In genomic region chr1:153539395-153540093, GRCh38 we compare ENCODE assay signal across 14 cellular contexts. TPM values are rescaled to one million over a fixed set of nuclear protein-coding genes. Genes with fewer than 3 reads are reported as not detected.
DNase-seq lines count a peak whose midpoint lies in the region; ATAC-seq, FAIRE-seq and TF ChIP-seq lines count a peak whose summit lies in the region.
"Had no signal": no experiment of that assay in that cellular context is flagged by ENCODE, and none has a peak within 500 bp of the region (broad histone marks: within the 10 kb centered on the region; RNA-seq: fewer than 3 reads in every experiment).

No MANE protein-coding gene starts in this region.

- H3K27ac ChIP-seq in RWPE1 (peak overlapping the region; percentile 96), H1 (ENCODE audit: low read depth, low read length) (no peak overlapping the region), osteoblast (ENCODE audit: low read depth, low read length) (no peak overlapping the region)
- H3K27ac ChIP-seq: left ventricle myocardium inferior had no signal

- no peak overlapping the region for H3K4me3 ChIP-seq in H1 (ENCODE audit: extremely low read depth in 1 of 4, insufficient read depth in 2 of 4, low read depth in 3 of 4, low read length in 4 of 4)
- H3K4me3 ChIP-seq in osteoblast (ENCODE audit: insufficient read depth, low read length) = no peak overlapping the region
- H3K4me3 ChIP-seq: heart right ventricle, left ventricle myocardium inferior, thoracic aorta had no signal

- no peak overlapping the region for H2BK120ac ChIP-seq in H1 (replicated peaks; ENCODE audit: low read depth, low read length)

- H3K9me3 Mint-ChIP-seq in activated CD4-positive, alpha-beta T cell treated with anti-CD3 and anti-CD28 coated beads for 36 hours (ENCODE audit: low read depth) = no peaks in the 10 kb centered on the region
- H3K9me3 Mint-ChIP-seq in stimulated activated memory B cell treated with anti-CD40 and anti-IgM and Interleukin-4, amounts not matched to agents 10 μg/mL and 1 μg/mL and 100 μg/mL, for 72 hours = no peaks in the 10 kb centered on the region

- H3K36me3 Mint-ChIP-seq in activated CD4-positive, alpha-beta T cell treated with anti-CD3 and anti-CD28 coated beads for 36 hours (ENCODE audit: low read depth) = peaks cover 27% of the 10 kb centered on the region
- no peaks in the 10 kb centered on the region for H3K36me3 Mint-ChIP-seq in stimulated activated memory B cell treated with anti-CD40 and anti-IgM and Interleukin-4, amounts not matched to agents 10 μg/mL and 1 μg/mL and 100 μg/mL, for 72 hours

- H3K79me1 ChIP-seq in H1 (ENCODE audit: low read depth, low read length) = no peaks in the 10 kb centered on the region

- no peak overlapping the region for H4K5ac ChIP-seq in H1 (ENCODE audit: insufficient read length, low read depth, low read length)

- ATAC-seq in activated CD4-positive, alpha-beta T cell treated with anti-CD3 and anti-CD28 coated beads for 36 hours = no peak
- ATAC-seq in stimulated activated memory B cell treated with anti-CD40 and anti-IgM and Interleukin-4, amounts not matched to agents 10 μg/mL and 1 μg/mL and 100 μg/mL, for 72 hours = no peak
- no peak for ATAC-seq in HG03196 (IDR thresholded peaks at IDR 0.05; ENCODE audit: unreplicated experiment)
- ATAC-seq: heart right ventricle had no signal

- peak; percentile 47 for DNase-seq in activated CD4-positive, alpha-beta T cell treated with anti-CD3 and anti-CD28 coated beads for 36 hours
- DNase-seq in activated CD4-positive, alpha-beta T cell treated with anti-CD3 and anti-CD28 coated beads, Interleukin-2, amount 50 U/mL, for 4 hours = no peak
- DNase-seq in RWPE1 (ENCODE audit: low spot score) (no peak), H1 (ENCODE audit: low read depth in 1 of 2, low spot score in 2 of 2) (no peak), osteoblast (ENCODE audit: insufficient read length, low spot score, missing footprints) (no peak), GM12891 (ENCODE audit: insufficient read length, low spot score) (no peak)
- DNase-seq: activated CD4-positive, alpha-beta T cell treated with anti-CD3 and anti-CD28 coated beads for 48 hours; heart right ventricle; left ventricle myocardium inferior; NCI-H82 had no signal

- H3K4me1 Mint-ChIP-seq in activated CD4-positive, alpha-beta T cell treated with anti-CD3 and anti-CD28 coated beads for 36 hours = peaks cover 70% of the 10 kb centered on the region
- peaks cover 48% of the 10 kb centered on the region for H3K4me1 Mint-ChIP-seq in stimulated activated memory B cell treated with anti-CD40 and anti-IgM and Interleukin-4, amounts not matched to agents 10 μg/mL and 1 μg/mL and 100 μg/mL, for 72 hours

- no peak overlapping the region for H3K9ac ChIP-seq in H1 (replicated peaks in 1 of 4; ENCODE audit: extremely low read depth in 1 of 4, low read depth in 3 of 4, low read length in 3 of 4)

- H3K27me3 ChIP-seq in H1 (replicated peaks in 1 of 4; ENCODE audit: control insufficient read depth in 3 of 4, extremely low read depth in 1 of 4, insufficient read depth in 3 of 4, low read length in 3 of 4) = peaks cover 0 to 16% (median 6%) of the 10 kb centered on the region in 4 experiments; a peak in 5 of 7 replicates
- no peaks in the 10 kb centered on the region for H3K27me3 ChIP-seq in osteoblast (ENCODE audit: insufficient read depth, low read length)
- H3K27me3 ChIP-seq: heart right ventricle had no signal

- intact Hi-C loops in activated CD4-positive, alpha-beta T cell treated with anti-CD3 and anti-CD28 coated beads for 36 hours (cut with DNase I, micrococcal nuclease) = loop anchor here (10.0 kb wide), 1 partner anchor 425 kb away; the partner anchor contains the start of genes CREB3L4 (in 2 of the 2) and SLC39A1 (in 2 of the 2)

- H3K4me1 ChIP-seq in H1 (replicated peaks in 1 of 4; ENCODE audit: control insufficient read depth in 3 of 4, insufficient read depth in 4 of 4, low read length in 3 of 4) = peaks cover 11 to 28% (median 20%) of the 10 kb centered on the region in 4 experiments
- H3K4me1 ChIP-seq in osteoblast (ENCODE audit: insufficient read depth, low read length) = peaks cover 38% of the 10 kb centered on the region

- peak overlapping the region; percentile 68; the same call in 1 of the 2 replicates for H2BK12ac ChIP-seq in H1 (ENCODE audit: low read depth, low read length)

- peak overlapping the region; percentile 91 for H3K27ac Mint-ChIP-seq in activated CD4-positive, alpha-beta T cell treated with anti-CD3 and anti-CD28 coated beads for 36 hours
- H3K27ac Mint-ChIP-seq in stimulated activated memory B cell treated with anti-CD40 and anti-IgM and Interleukin-4, amounts not matched to agents 10 μg/mL and 1 μg/mL and 100 μg/mL, for 72 hours = peak overlapping the region; percentile 87

- no peak overlapping the region for H2BK5ac ChIP-seq in H1 (ENCODE audit: low read depth, low read length)

- H3K4ac ChIP-seq in H1 (replicated peaks; ENCODE audit: insufficient read length, low read depth, low read length) = no peak overlapping the region

- H4K20me1 ChIP-seq in H1 (replicated peaks in 1 of 2; ENCODE audit: control insufficient read depth in 1 of 2, insufficient read depth in 2 of 2, low read length in 2 of 2) = no peaks in the 10 kb centered on the region
- H4K20me1 ChIP-seq in osteoblast (ENCODE audit: insufficient read depth, low read length) = peaks cover 7% of the 10 kb centered on the region

- H3K4me2 ChIP-seq in H1 (ENCODE audit: insufficient read depth in 1 of 2, low read depth in 2 of 2, low read length in 2 of 2) (no peak overlapping the region), osteoblast (ENCODE audit: insufficient read depth, low read length) (no peak overlapping the region)

- H3K36me3 ChIP-seq in H1 (ENCODE audit: control insufficient read depth in 2 of 4, insufficient read depth in 4 of 4, low read length in 3 of 4) (no peaks in the 10 kb centered on the region), osteoblast (ENCODE audit: insufficient read depth, low read length) (peaks cover 4% of the 10 kb centered on the region)
- H3K36me3 ChIP-seq: left ventricle myocardium inferior, thoracic aorta had no signal

- no peak for TF ChIP-seq RAD21 in H1 (IDR thresholded peaks at IDR 0.05 in 1 of 2, conservative IDR thresholded peaks at IDR 0.05 in 1 of 2; ENCODE audit: low read depth in 2 of 2, low read length in 2 of 2)

- no peak overlapping the region for H3K4me3 Mint-ChIP-seq in activated CD4-positive, alpha-beta T cell treated with anti-CD3 and anti-CD28 coated beads for 36 hours
- H3K4me3 Mint-ChIP-seq in stimulated activated memory B cell treated with anti-CD40 and anti-IgM and Interleukin-4, amounts not matched to agents 10 μg/mL and 1 μg/mL and 100 μg/mL, for 72 hours = no peak overlapping the region

- H2AK5ac ChIP-seq in H1 (ENCODE audit: low read depth, low read length) = peak overlapping the region; percentile 89; the same call in 1 of the 2 replicates

- no peak overlapping the region for H3K14ac ChIP-seq in H1 (ENCODE audit: insufficient read length)

- no peak overlapping the region for H3K18ac ChIP-seq in H1 (ENCODE audit: extremely low read depth, low read length)

- no peak for TF ChIP-seq EP300 in H1 (IDR thresholded peaks at IDR 0.05; ENCODE audit: borderline replicate concordance in 1 of 2, low read depth in 2 of 2, low read length in 2 of 2)

- H3K56ac ChIP-seq in H1 (replicated peaks; ENCODE audit: insufficient read length, low read depth, low read length) = no peak overlapping the region

- H3K23ac ChIP-seq in H1 (ENCODE audit: insufficient read length) = no peak overlapping the region

- H2AFZ ChIP-seq in H1 (ENCODE audit: low read length) (no peak overlapping the region), osteoblast (ENCODE audit: low read length) (no peak overlapping the region)

- no peaks in the 10 kb centered on the region for H3K27me3 Mint-ChIP-seq in activated CD4-positive, alpha-beta T cell treated with anti-CD3 and anti-CD28 coated beads for 36 hours
- no peaks in the 10 kb centered on the region for H3K27me3 Mint-ChIP-seq in stimulated activated memory B cell treated with anti-CD40 and anti-IgM and Interleukin-4, amounts not matched to agents 10 μg/mL and 1 μg/mL and 100 μg/mL, for 72 hours

- no peak for TF ChIP-seq POLR2A in H1 (IDR thresholded peaks at IDR 0.05; ENCODE audit: control extremely low read depth in 1 of 2, low read depth in 2 of 2, low read length in 2 of 2)
- no peak for TF ChIP-seq POLR2A in GM12891 (IDR thresholded peaks at IDR 0.05; ENCODE audit: low read depth, low read length)

- H2BK20ac ChIP-seq in H1 (ENCODE audit: low read length) = peak overlapping the region; percentile 80; the same call in 1 of the 2 replicates

- TF ChIP-seq CTCF in RWPE1 (conservative IDR thresholded peaks at IDR 0.05; ENCODE audit: low read depth) = no peak
- TF ChIP-seq CTCF in H1 (IDR thresholded peaks at IDR 0.05; ENCODE audit: control extremely low read depth in 1 of 3, insufficient read depth in 1 of 3, low read depth in 1 of 3, low read length in 3 of 3) = no peak
- no peak for TF ChIP-seq CTCF in osteoblast (IDR thresholded peaks at IDR 0.05; ENCODE audit: extremely low read depth, low read depth, low read length)

- FAIRE-seq in H1 (lab: Jason Lieb, UNC) (no peak), GM12891 (lab: Jason Lieb, UNC) (no peak)

- H3K79me2 ChIP-seq in H1 (ENCODE audit: control insufficient read depth in 1 of 2, insufficient read depth in 2 of 2, low read length in 2 of 2) (no peaks in the 10 kb centered on the region), osteoblast (ENCODE audit: insufficient read depth, low read length) (peaks cover 12% of the 10 kb centered on the region)

- CTCF ChIA-PET in activated CD4-positive, alpha-beta T cell treated with anti-CD3 and anti-CD28 coated beads for 36 hours (lab: Charles Lee) = interaction anchor here (1.4 to 3.2 kb wide), 5 partner anchors 8 to 95 kb away, joined by 3 to 12 read pairs (median 8); partner anchors contain the start of gene CHTOP
- CTCF ChIA-PET in RWPE1 (lab: Yijun Ruan, JAX) (no interaction called here), H1 (lab: Charles Lee; ENCODE audit: partially characterized antibody) (interaction anchor here (1.0 to 10.2 kb wide), 7 partner anchors 8 to 90 kb away, joined by 3 to 165 read pairs (median 6); partner anchors contain the start of genes S100A2, S100A3 and S100A4)

- 93% methylated on average over 4 of the region's 4 CpGs; no CpG with 5 or more reads in 1 of the 2 experiments for WGBS in H1 (ENCODE audit: extremely low coverage in 1 of 2, insufficient coverage in 1 of 2, insufficient read length in 1 of 2, insufficient replicate concordance in 2 of 2, low coverage in 1 of 2, low lambda C conversion rate in 2 of 2, missing lambda C conversion rate in 1 of 2), 2 experiments

- POLR2A ChIA-PET in activated CD4-positive, alpha-beta T cell treated with anti-CD3 and anti-CD28 coated beads for 36 hours (lab: Charles Lee) = interaction anchor here (0.5 to 2.8 kb wide), 4 partner anchors 8 to 94 kb away, joined by 3 to 11 read pairs (median 5); partner anchors contain the start of gene CHTOP
- POLR2A ChIA-PET in RWPE1 (lab: Yijun Ruan, JAX; ENCODE audit: low non-redundant PET) (no interaction called here), H1 (lab: Charles Lee; ENCODE audit: partially characterized antibody) (interaction anchor here (0.5 to 1.2 kb wide), 5 partner anchors 22 to 129 kb away, joined by 3 to 4 read pairs (median 3); partner anchors contain the start of gene S100A13)

- H3K23me2 ChIP-seq in H1 (ENCODE audit: low read depth, low read length) = peaks cover under 1% of the 10 kb centered on the region; the same call in 1 of the 2 replicates

- H2BK15ac ChIP-seq in H1 (ENCODE audit: low read length) = peak overlapping the region; percentile 25; the same call in 1 of the 2 replicates

- no peak overlapping the region for H4K8ac ChIP-seq in H1 (ENCODE audit: extremely low read depth, insufficient read depth, low read length)

- H4K91ac ChIP-seq in H1 (replicated peaks; ENCODE audit: insufficient read length, low read length) = peak overlapping the region; percentile 25

- H3K9me3 ChIP-seq in H1 (ENCODE audit: insufficient read depth in 2 of 2, low read depth in 1 of 2, low read length in 1 of 2) = no peaks in the 10 kb centered on the region
- no peaks in the 10 kb centered on the region for H3K9me3 ChIP-seq in osteoblast (ENCODE audit: low read depth, low read length)
- H3K9me3 ChIP-seq: heart right ventricle, left ventricle myocardium inferior, thoracic aorta had no signal

RNA-seq across cellular contexts. Expression of gene S100A5, which starts 1.2 kb away (rescaled TPM):
- 1 to 10 TPM; 2.4 to 3.4 TPM for total RNA-seq in activated CD4-positive, alpha-beta T cell treated with anti-CD3 and anti-CD28 coated beads for 36 hours
- not detected in 2 replicates for total RNA-seq in H1 (2021; fragmentation: NEBNext Ultra II Directional; extraction: Animal tissue kit (Norgen Biotek cat#: 25700))
- polyA plus RNA-seq in H1 (2011; rRNA removed) = not detected in 2 replicates
- polyA plus RNA-seq in H1 (2011; cell fraction: cytosol; rRNA removed) = not detected
- polyA plus RNA-seq in H1 (2011; cell fraction: nucleus; rRNA removed) = not detected
- not detected in 4 replicates for polyA plus RNA-seq in H1 (2012, experiment 1 of 2)
- polyA plus RNA-seq in H1 (2012, experiment 2 of 2) = not detected
- polyA plus RNA-seq in H1 (2013, experiment 1 of 2) = 0.08 TPM
- not detected for polyA plus RNA-seq in H1 (2013, experiment 2 of 2)
- 0.69 TPM in 1 of 2 replicates, not detected in the other for polyA minus RNA-seq in H1 (2011; rRNA and poly(A)+ RNA removed)
- not detected for polyA minus RNA-seq in H1 (2011; cell fraction: cytosol; rRNA and poly(A)+ RNA removed)
- not detected for polyA minus RNA-seq in H1 (2011; cell fraction: nucleus; rRNA and poly(A)+ RNA removed)
- total RNA-seq in osteoblast = not detected in 2 replicates
- polyA plus RNA-seq in GM12891 (2012; ENCODE audit: low read depth, missing spikeins) = 0.47 TPM
- total RNA-seq: endothelial cell of umbilical vein, heart right ventricle, left ventricle myocardium inferior, thoracic aorta had no signal
- polyA plus RNA-seq: endothelial cell of umbilical vein, heart right ventricle had no signal

RNA-seq across cellular contexts. Expression of gene S100A6, which starts 3.8 kb away (rescaled TPM):
- total RNA-seq in activated CD4-positive, alpha-beta T cell treated with anti-CD3 and anti-CD28 coated beads for 36 hours = 100 to 1,000 TPM; 219 to 349 TPM
- 11.1 and 11.5 TPM in 2 replicates for total RNA-seq in H1 (2021; fragmentation: NEBNext Ultra II Directional; extraction: Animal tissue kit (Norgen Biotek cat#: 25700))
- 45.8 and 63.0 TPM in 2 replicates for polyA plus RNA-seq in H1 (2011; rRNA removed)
- polyA plus RNA-seq in H1 (2011; cell fraction: cytosol; rRNA removed) = 41.4 TPM
- 29.9 TPM for polyA plus RNA-seq in H1 (2011; cell fraction: nucleus; rRNA removed)
- 38.9 to 50.1 TPM (median 45.3 TPM) in 4 replicates for polyA plus RNA-seq in H1 (2012, experiment 1 of 2)
- 57.1 TPM for polyA plus RNA-seq in H1 (2012, experiment 2 of 2)
- 12.2 TPM for polyA plus RNA-seq in H1 (2013, experiment 1 of 2)
- polyA plus RNA-seq in H1 (2013, experiment 2 of 2) = 12.1 TPM
- 7.9 and 10.3 TPM in 2 replicates for polyA minus RNA-seq in H1 (2011; rRNA and poly(A)+ RNA removed)
- 29.6 TPM for polyA minus RNA-seq in H1 (2011; cell fraction: cytosol; rRNA and poly(A)+ RNA removed)
- 15.6 TPM for polyA minus RNA-seq in H1 (2011; cell fraction: nucleus; rRNA and poly(A)+ RNA removed)
- total RNA-seq in osteoblast = 1,187 and 1,317 TPM in 2 replicates
- polyA plus RNA-seq in GM12891 (2012; ENCODE audit: low read depth, missing spikeins) = 21.7 TPM

RNA-seq across cellular contexts. Expression of gene S100A4, which starts 6.1 kb away (rescaled TPM):
- 100 to 1,000 TPM in 1 of 2 experiments, 10 to 100 TPM in 1; 84.8 to 166 TPM for total RNA-seq in activated CD4-positive, alpha-beta T cell treated with anti-CD3 and anti-CD28 coated beads for 36 hours
- 36.3 and 39.6 TPM in 2 replicates for total RNA-seq in H1 (2021; fragmentation: NEBNext Ultra II Directional; extraction: Animal tissue kit (Norgen Biotek cat#: 25700))
- 43.3 and 85.4 TPM in 2 replicates for polyA plus RNA-seq in H1 (2011; rRNA removed)
- 48.1 TPM for polyA plus RNA-seq in H1 (2011; cell fraction: cytosol; rRNA removed)
- 16.4 TPM for polyA plus RNA-seq in H1 (2011; cell fraction: nucleus; rRNA removed)
- polyA plus RNA-seq in H1 (2012, experiment 1 of 2) = 45.5 to 53.5 TPM (median 49.9 TPM) in 4 replicates
- polyA plus RNA-seq in H1 (2012, experiment 2 of 2) = 137 TPM
- 70.2 TPM for polyA plus RNA-seq in H1 (2013, experiment 1 of 2)
- 68.2 TPM for polyA plus RNA-seq in H1 (2013, experiment 2 of 2)
- polyA minus RNA-seq in H1 (2011; rRNA and poly(A)+ RNA removed) = 13.4 and 13.9 TPM in 2 replicates
- polyA minus RNA-seq in H1 (2011; cell fraction: cytosol; rRNA and poly(A)+ RNA removed) = 9.5 TPM
- polyA minus RNA-seq in H1 (2011; cell fraction: nucleus; rRNA and poly(A)+ RNA removed) = 11.6 TPM
- 21.5 and 63.0 TPM in 2 replicates for total RNA-seq in osteoblast
- 38.4 TPM for polyA plus RNA-seq in GM12891 (2012; ENCODE audit: low read depth, missing spikeins)
- total RNA-seq: endothelial cell of umbilical vein had no signal

RNA-seq across cellular contexts. Expression of gene S100A3, which starts 9.5 kb away (rescaled TPM):
- total RNA-seq in activated CD4-positive, alpha-beta T cell treated with anti-CD3 and anti-CD28 coated beads for 36 hours = not detected
- 0.47 TPM in 1 of 2 replicates, not detected in the other for total RNA-seq in H1 (2021; fragmentation: NEBNext Ultra II Directional; extraction: Animal tissue kit (Norgen Biotek cat#: 25700))
- polyA plus RNA-seq in H1 (2011; rRNA removed) = 0.26 and 0.77 TPM in 2 replicates
- polyA plus RNA-seq in H1 (2011; cell fraction: cytosol; rRNA removed) = 1.1 TPM
- 0.43 TPM for polyA plus RNA-seq in H1 (2011; cell fraction: nucleus; rRNA removed)
- polyA plus RNA-seq in H1 (2012, experiment 1 of 2) = not detected in 4 replicates
- not detected for polyA plus RNA-seq in H1 (2012, experiment 2 of 2)
- polyA plus RNA-seq in H1 (2013, experiment 1 of 2) = 0.14 TPM
- 0.24 TPM for polyA plus RNA-seq in H1 (2013, experiment 2 of 2)
- polyA minus RNA-seq in H1 (2011; rRNA and poly(A)+ RNA removed) = not detected in 2 replicates
- polyA minus RNA-seq in H1 (2011; cell fraction: cytosol; rRNA and poly(A)+ RNA removed) = not detected
- polyA minus RNA-seq in H1 (2011; cell fraction: nucleus; rRNA and poly(A)+ RNA removed) = not detected
- 4.4 and 7.6 TPM in 2 replicates for total RNA-seq in osteoblast
- 0.28 TPM for polyA plus RNA-seq in GM12891 (2012; ENCODE audit: low read depth, missing spikeins)

RNA-seq across cellular contexts. Expression of gene S100A2, which starts 26.1 kb away (rescaled TPM):
- 1 to 10 TPM; 3.3 to 7.0 TPM for total RNA-seq in activated CD4-positive, alpha-beta T cell treated with anti-CD3 and anti-CD28 coated beads for 36 hours
- 2.0 TPM in 1 of 2 replicates, not detected in the other for total RNA-seq in H1 (2021; fragmentation: NEBNext Ultra II Directional; extraction: Animal tissue kit (Norgen Biotek cat#: 25700))
- polyA plus RNA-seq in H1 (2011; rRNA removed) = 0.71 and 0.86 TPM in 2 replicates
- polyA plus RNA-seq in H1 (2011; cell fraction: cytosol; rRNA removed) = 1.1 TPM
- 0.78 TPM for polyA plus RNA-seq in H1 (2011; cell fraction: nucleus; rRNA removed)
- 0.69 to 2.1 TPM (median 1.2 TPM) in 4 replicates for polyA plus RNA-seq in H1 (2012, experiment 1 of 2)
- polyA plus RNA-seq in H1 (2012, experiment 2 of 2) = 0.20 TPM
- polyA plus RNA-seq in H1 (2013, experiment 1 of 2) = 2.0 TPM
- polyA plus RNA-seq in H1 (2013, experiment 2 of 2) = 2.6 TPM
- 0.60 TPM in 1 of 2 replicates, not detected in the other for polyA minus RNA-seq in H1 (2011; rRNA and poly(A)+ RNA removed)
- not detected for polyA minus RNA-seq in H1 (2011; cell fraction: cytosol; rRNA and poly(A)+ RNA removed)
- not detected for polyA minus RNA-seq in H1 (2011; cell fraction: nucleus; rRNA and poly(A)+ RNA removed)
- 1.8 and 2.1 TPM in 2 replicates for total RNA-seq in osteoblast
- 0.87 TPM for polyA plus RNA-seq in GM12891 (2012; ENCODE audit: low read depth, missing spikeins)

Comparison
In these comparisons a context has a peak if more than half of its experiments do, and no peak if none do; other contexts are left out.
1. RNA of gene S100A6, which starts 3.8 kb away (total RNA-seq): 1,187 to 1,317 TPM in osteoblast and 219 to 349 TPM in activated CD4-positive, alpha-beta T cell treated with anti-CD3 and anti-CD28 coated beads for 36 hours; 11.1 to 11.5 TPM in H1; every median in the first group is over 10 times any median in the second.